ENCODE assay signal across 8 cellular contexts in genomic region chr17:62626719-62627218, GRCh38. TPM values are rescaled to one million over a fixed set of nuclear protein-coding genes. Genes with fewer than 3 reads are reported as not detected.
DNase-seq lines count a peak whose midpoint lies in the region; ATAC-seq and TF ChIP-seq lines count a peak whose summit lies in the region.

No MANE protein-coding gene starts in this region.

- H3K4me3 Mint-ChIP-seq in activated T-cell treated with anti-CD3 and anti-CD28 coated beads, Interleukin-2, amount 50 U/mL, for 24 hours: peak overlapping the region; percentile 84
- peak overlapping the region; percentile 84 for H3K4me3 Mint-ChIP-seq in nephron progenitor cell

- no peak overlapping the region for H3K27ac ChIP-seq in Karpas-422 (ENCODE audit: low read length)

- H3K4me2 ChIP-seq in Karpas-422 (ENCODE audit: low read depth, low read length, poor library complexity, severe bottlenecking): no peak overlapping the region

- no peaks in the 10 kb centered on the region for H3K79me2 ChIP-seq in Karpas-422 (ENCODE audit: low read length)

- H3K36me3 ChIP-seq in Karpas-422 (ENCODE audit: insufficient read depth, low read length): no peaks in the 10 kb centered on the region

- H3K9me3 Mint-ChIP-seq in activated T-cell treated with anti-CD3 and anti-CD28 coated beads, Interleukin-2, amount 50 U/mL, for 24 hours: no peaks in the 10 kb centered on the region
- H3K9me3 Mint-ChIP-seq in nephron progenitor cell: no peaks in the 10 kb centered on the region

- peak; percentile 43 for DNase-seq in activated T-cell treated with anti-CD3 and anti-CD28 coated beads, Interleukin-2, amount 50 U/mL, for 24 hours
- DNase-seq in activated T-cell treated with anti-CD3 and anti-CD28 coated beads for 4 hours: no peak
- DNase-seq in SW 1271 (lab: John Stamatoyannopoulos, UW): peak; percentile 44 to 50
- DNase-seq in fibroblast of mammary gland (ENCODE audit: low read depth): peak; percentile 95
- DNase-seq in nephron progenitor cell: no peak
- no peak for DNase-seq in NCI-H524 (lab: John Stamatoyannopoulos, UW)
- DNase-seq in Karpas-422: no peak

- no peak overlapping the region for H2AFZ ChIP-seq in Karpas-422 (ENCODE audit: low read length)

- peaks cover 16% of the 10 kb centered on the region for H3K4me1 Mint-ChIP-seq in activated T-cell treated with anti-CD3 and anti-CD28 coated beads, Interleukin-2, amount 50 U/mL, for 24 hours (ENCODE audit: low read depth)
- H3K4me1 Mint-ChIP-seq in nephron progenitor cell: peaks cover 54% of the 10 kb centered on the region

- no peak for ATAC-seq in GM21423 (IDR thresholded peaks at IDR 0.05; ENCODE audit: unreplicated experiment)

- H3K9me3 ChIP-seq in Karpas-422 (ENCODE audit: low read length): no peaks in the 10 kb centered on the region

- no peaks in the 10 kb centered on the region for H3K4me1 ChIP-seq in Karpas-422 (ENCODE audit: low read length)

- no peak overlapping the region for H3K27ac Mint-ChIP-seq in activated T-cell treated with anti-CD3 and anti-CD28 coated beads, Interleukin-2, amount 50 U/mL, for 24 hours
- H3K27ac Mint-ChIP-seq in nephron progenitor cell: peak overlapping the region; percentile 81

- peaks cover 7% of the 10 kb centered on the region for H3K36me3 Mint-ChIP-seq in activated T-cell treated with anti-CD3 and anti-CD28 coated beads, Interleukin-2, amount 50 U/mL, for 24 hours (ENCODE audit: low read depth)
- H3K36me3 Mint-ChIP-seq in nephron progenitor cell (ENCODE audit: low read depth): peaks cover 34% of the 10 kb centered on the region

- no peaks in the 10 kb centered on the region for H3K9me2 ChIP-seq in Karpas-422 (replicated peaks; ENCODE audit: insufficient read depth, low read length)

- 0 out of 2 replicates have a peak, but pooled peaks cover 8% of the 10 kb centered on the region for H4K20me1 ChIP-seq in Karpas-422 (ENCODE audit: insufficient read depth, low read depth, low read length)

- peaks cover 38% of the 10 kb centered on the region for H3K27me3 Mint-ChIP-seq in activated T-cell treated with anti-CD3 and anti-CD28 coated beads, Interleukin-2, amount 50 U/mL, for 24 hours
- H3K27me3 Mint-ChIP-seq in nephron progenitor cell (ENCODE audit: low read depth, poor library complexity): peaks cover 5% of the 10 kb centered on the region

- H3K27me3 ChIP-seq in Karpas-422 (ENCODE audit: low read length): no peaks in the 10 kb centered on the region

- peak overlapping the region; percentile 81 for H3K4me3 ChIP-seq in fibroblast of mammary gland (ENCODE audit: control insufficient read depth, low read depth, low read length)
- no peak overlapping the region for H3K4me3 ChIP-seq in Karpas-422 (ENCODE audit: low read length)

- TF ChIP-seq CTCF in fibroblast of mammary gland (conservative IDR thresholded peaks at IDR 0.05; ENCODE audit: control insufficient read depth, insufficient read depth, low read depth, low read length) (no peak), nephron progenitor cell (IDR thresholded peaks at IDR 0.05) (no peak)

- H3K9ac ChIP-seq in Karpas-422 (ENCODE audit: low read length): no peak overlapping the region

RNA-seq across cellular contexts. Expression of gene MRC2, which starts 0.7 kb away (rescaled TPM):
- total RNA-seq in Karpas-422 (2014; rRNA removed; shearing (Covaris generic); ENCODE audit: low replicate concordance): 0.26 and 2.3 TPM in 2 replicates

Comparison
In these comparisons a context has a peak if more than half of its experiments do, and no peak if none do; other contexts are left out.
1. DNase-seq: peak in activated T-cell treated with anti-CD3 and anti-CD28 coated beads, Interleukin-2, amount 50 U/mL, for 24 hours (single experiment), SW 1271 (2 of 2) and fibroblast of mammary gland (single experiment); none in activated T-cell treated with anti-CD3 and anti-CD28 coated beads for 4 hours (single experiment), nephron progenitor cell (single experiment), NCI-H524 (0 of 2) and Karpas-422 (single experiment).